Comparison of ENCODE assay signal across 8 cellular contexts in the genomic region with DNA sequence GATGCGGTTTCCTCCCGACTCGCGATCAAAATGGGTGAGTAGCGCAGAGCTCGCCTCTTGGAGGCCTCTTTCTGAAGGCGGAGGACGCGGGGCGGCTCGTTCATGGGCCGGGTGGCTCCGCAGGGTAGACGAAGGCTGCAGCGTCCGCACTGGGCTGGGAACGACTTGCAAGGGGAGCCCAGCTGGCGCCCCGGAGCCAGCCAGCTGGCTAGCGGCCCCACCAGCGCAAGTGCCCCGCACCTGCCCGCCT. TPM values are rescaled to one million over a fixed set of nuclear protein-coding genes. Genes with fewer than 3 reads are reported as not detected.
DNase-seq lines count a peak whose midpoint lies in the region; ATAC-seq, FAIRE-seq and TF ChIP-seq lines count a peak whose summit lies in the region.

No MANE protein-coding gene starts in this region.

- peak overlapping the region; percentile 100 for H2AFZ ChIP-seq in astrocyte (ENCODE audit: low read depth, low read length)
- H2AFZ ChIP-seq in mesenchymal stem cell (ENCODE audit: low read depth, low read length) = peak overlapping the region; percentile 96

- no peaks in the 10 kb centered on the region for H3K9me3 ChIP-seq in astrocyte (ENCODE audit: insufficient read depth, low read depth, low read length)
- H3K9me3 ChIP-seq in mesenchymal stem cell (ENCODE audit: control insufficient read depth, low read length) = no peaks in the 10 kb centered on the region
- no peaks in the 10 kb centered on the region for H3K9me3 ChIP-seq in aorta (ENCODE audit: control insufficient read depth, low read length)

- H3K9ac ChIP-seq in astrocyte (ENCODE audit: low read length) (peak overlapping the region; percentile 71), mesenchymal stem cell (ENCODE audit: low read length) (peak overlapping the region; percentile 86)

- peaks cover 2% of the 10 kb centered on the region for H3K36me3 Mint-ChIP-seq in astrocyte (ENCODE audit: low read depth, unreplicated experiment)

- no peak for FAIRE-seq in astrocyte (lab: Jason Lieb, UNC)

- no peak overlapping the region for H3K27ac ChIP-seq in astrocyte (ENCODE audit: low read depth, low read length)
- no peak overlapping the region for H3K27ac ChIP-seq in mesenchymal stem cell (ENCODE audit: low read length, poor library complexity, severe bottlenecking)
- H3K27ac ChIP-seq in aorta (ENCODE audit: low read depth in 1 of 2, low read length in 2 of 2) = no peak overlapping the region

- no peaks in the 10 kb centered on the region for H3K9me3 Mint-ChIP-seq in astrocyte (ENCODE audit: unreplicated experiment)

- H3K27me3 ChIP-seq in astrocyte (ENCODE audit: insufficient read depth, low read length) = no peaks in the 10 kb centered on the region
- no peaks in the 10 kb centered on the region for H3K27me3 ChIP-seq in mesenchymal stem cell (ENCODE audit: control insufficient read depth in 1 of 2, insufficient read depth in 1 of 2, low read length in 2 of 2)
- H3K27me3 ChIP-seq in aorta (ENCODE audit: control insufficient read depth in 1 of 2, insufficient read depth in 2 of 2, low read length in 1 of 2) = no peaks in the 10 kb centered on the region

- no peak overlapping the region for H2BK120ac ChIP-seq in mesenchymal stem cell (ENCODE audit: low read depth, low read length)

- intact Hi-C loops in aorta (cut with DNase I) = loop anchor here in 1 of 2 donors (5.0 kb wide), 1 partner anchor 47 kb away; a partner anchor contains a TSS

- H2BK15ac ChIP-seq in mesenchymal stem cell (ENCODE audit: low read depth, poor library complexity, severe bottlenecking) = no peak overlapping the region

- no peak overlapping the region for H2BK5ac ChIP-seq in mesenchymal stem cell (ENCODE audit: low read depth, low read length, poor library complexity, severe bottlenecking)

- H2AK5ac ChIP-seq in mesenchymal stem cell (ENCODE audit: low read length, severe bottlenecking) = no peak overlapping the region

- H3K4me3 Mint-ChIP-seq in astrocyte (ENCODE audit: unreplicated experiment) = peak overlapping the region; percentile 97

- H4K8ac ChIP-seq in mesenchymal stem cell (ENCODE audit: low read length) = no peak overlapping the region

- H3K4me2 ChIP-seq in astrocyte (ENCODE audit: low read length) (peak overlapping the region; percentile 100), mesenchymal stem cell (ENCODE audit: low read length, poor library complexity, severe bottlenecking) (peak overlapping the region; percentile 85)

- peaks cover 18% of the 10 kb centered on the region for H4K20me1 ChIP-seq in astrocyte (ENCODE audit: insufficient read depth, low read length)

- H3K18ac ChIP-seq in mesenchymal stem cell (ENCODE audit: low read depth in 1 of 2, low read length in 2 of 2) = peak overlapping the region in 1 of 2 experiments; percentile 86

- DNase-seq in astrocyte (ENCODE audit: low read depth) (no peak), mesenchymal stem cell (no peak), aorta (no peak), nucleus accumbens (lab: John Stamatoyannopoulos, UW) (no peak), SW480 (ENCODE audit: low spot score) (no peak), iPS-NIHi7 (ENCODE audit: extremely low spot score) (no peak)

- H3K27ac Mint-ChIP-seq in astrocyte (ENCODE audit: unreplicated experiment) = peak overlapping the region; percentile 53

- no peak for TF ChIP-seq CTCF in astrocyte (IDR thresholded peaks at IDR 0.05; ENCODE audit: insufficient read depth, low read depth, low read length)

- H3K79me1 ChIP-seq in mesenchymal stem cell (replicated peaks; ENCODE audit: low read length, poor library complexity, severe bottlenecking) = peaks cover 24% of the 10 kb centered on the region

- H3K27me3 Mint-ChIP-seq in astrocyte (ENCODE audit: low read depth, unreplicated experiment) = no peaks in the 10 kb centered on the region

- H3K79me2 ChIP-seq in astrocyte (ENCODE audit: insufficient read depth, low read length) = peaks cover 23% of the 10 kb centered on the region

- no peaks in the 10 kb centered on the region for H3K36me3 ChIP-seq in astrocyte (ENCODE audit: insufficient read depth, low read length)
- peaks cover 6 to 12% of the 10 kb centered on the region in 2 experiments for H3K36me3 ChIP-seq in mesenchymal stem cell (ENCODE audit: control insufficient read depth in 1 of 2, insufficient read depth in 2 of 2, low read depth in 1 of 2, low read length in 2 of 2)
- H3K36me3 ChIP-seq in aorta (ENCODE audit: control insufficient read depth in 1 of 2, insufficient read depth in 2 of 2, low read length in 1 of 2) = no peaks in the 10 kb centered on the region

- peak overlapping the region in 1 of 2 experiments; percentile 3 for H2BK12ac ChIP-seq in mesenchymal stem cell (ENCODE audit: low read length in 2 of 2)

- peaks cover 19% of the 10 kb centered on the region for H3K4me1 Mint-ChIP-seq in astrocyte (ENCODE audit: low read depth, unreplicated experiment)

- no peak overlapping the region for H3K23ac ChIP-seq in mesenchymal stem cell (ENCODE audit: low read length in 2 of 2)

- WGBS in mesenchymal stem cell = under 1% methylated on average over 23 of the region's 23 CpGs
- 1% methylated on average over 22 to 23 of the region's 23 CpGs for WGBS in aorta, 2 donors

- H3K4me1 ChIP-seq in astrocyte (ENCODE audit: insufficient read depth, low read length) (peaks cover 17% of the 10 kb centered on the region), mesenchymal stem cell (ENCODE audit: control insufficient read depth, insufficient read depth, low read depth, low read length) (peaks cover 18% of the 10 kb centered on the region), aorta (ENCODE audit: control insufficient read depth in 1 of 2, insufficient read depth in 2 of 2, low read length in 2 of 2) (no peaks in the 10 kb centered on the region)

- H3K4ac ChIP-seq in mesenchymal stem cell (ENCODE audit: low read depth in 1 of 2, low read length in 2 of 2) = peak overlapping the region in 1 of 2 experiments; percentile 19

- H4K91ac ChIP-seq in mesenchymal stem cell (ENCODE audit: low read length) = no peak overlapping the region

- H3K4me3 ChIP-seq in astrocyte (ENCODE audit: insufficient read depth, low read depth, low read length) (peak overlapping the region; percentile 80), mesenchymal stem cell (ENCODE audit: insufficient read depth in 1 of 2, low read depth in 1 of 2, low read length in 2 of 2) (peak overlapping the region; percentile 58 to 97), aorta (ENCODE audit: low read length in 2 of 2) (peak overlapping the region; percentile 3 to 29)

- no peak overlapping the region for H3K14ac ChIP-seq in mesenchymal stem cell (ENCODE audit: low read length in 2 of 2)

- peak; percentile 10 for ATAC-seq in GM19328 (IDR thresholded peaks at IDR 0.05; ENCODE audit: unreplicated experiment)
- ATAC-seq in HG03097 (IDR thresholded peaks at IDR 0.05; ENCODE audit: low FRiP score, unreplicated experiment) = peak; percentile 19
- ATAC-seq in aorta (ENCODE audit: low FRiP score) = peak; percentile 61

RNA-seq across cellular contexts. Expression of a gene that starts 0.3 kb away (rescaled TPM):
- total RNA-seq in astrocyte (4.2 and 8.0 TPM in 2 replicates), aorta (1 to 10 TPM; 5.4 to 8.7 TPM)
- 1.9 TPM for polyA plus RNA-seq in mesenchymal stem cell (2013, experiment 1 of 2)
- 1.7 TPM for polyA plus RNA-seq in mesenchymal stem cell (2013, experiment 2 of 2)
- polyA plus RNA-seq in aorta = 1 to 10 TPM in 1 of 2 donors, under 1 TPM in 1; 0.63 to 1.2 TPM

RNA-seq across cellular contexts. Expression of a gene that starts 0.7 kb away (rescaled TPM):
- 51.4 and 53.4 TPM in 2 replicates for total RNA-seq in astrocyte
- 88.4 TPM for polyA plus RNA-seq in mesenchymal stem cell (2013, experiment 1 of 2)
- polyA plus RNA-seq in mesenchymal stem cell (2013, experiment 2 of 2) = 85.6 TPM
- total RNA-seq in aorta = 10 to 100 TPM; 41.1 to 46.1 TPM
- 10 to 100 TPM; 74.0 to 83.4 TPM for polyA plus RNA-seq in aorta

RNA-seq across cellular contexts. Expression of a gene that starts 38.9 kb away (rescaled TPM):
- total RNA-seq in astrocyte (5.8 and 7.1 TPM in 2 replicates), aorta (1 to 10 TPM; 1.2 to 5.4 TPM)
- polyA plus RNA-seq in mesenchymal stem cell (2013, experiment 1 of 2) = 1.5 TPM
- polyA plus RNA-seq in mesenchymal stem cell (2013, experiment 2 of 2) = 1.4 TPM
- polyA plus RNA-seq in aorta = 1 to 10 TPM in 1 of 2 donors, not detected in 1; 2.9 TPM

RNA-seq across cellular contexts. Expression of a gene that starts 47.5 kb away (rescaled TPM):
- 23.6 and 26.3 TPM in 2 replicates for total RNA-seq in astrocyte
- polyA plus RNA-seq in mesenchymal stem cell (2013, experiment 1 of 2) = 16.7 TPM
- polyA plus RNA-seq in mesenchymal stem cell (2013, experiment 2 of 2) = 15.7 TPM
- 10 to 100 TPM; 24.4 to 36.4 TPM for total RNA-seq in aorta
- polyA plus RNA-seq in aorta = 10 to 100 TPM; 26.3 to 38.4 TPM

Comparison
In these comparisons a context has a peak if more than half of its experiments do, and no peak if none do; other contexts are left out.
1. ATAC-seq: peak in every context shown above with its lines; median percentile 61 in aorta; 19 in HG03097; 10 in GM19328.
2. H3K4me3 ChIP-seq: peak in every context shown above with its lines; median percentile 80 in astrocyte; 78 in mesenchymal stem cell; 16 in aorta.